In the genomic region with DNA sequence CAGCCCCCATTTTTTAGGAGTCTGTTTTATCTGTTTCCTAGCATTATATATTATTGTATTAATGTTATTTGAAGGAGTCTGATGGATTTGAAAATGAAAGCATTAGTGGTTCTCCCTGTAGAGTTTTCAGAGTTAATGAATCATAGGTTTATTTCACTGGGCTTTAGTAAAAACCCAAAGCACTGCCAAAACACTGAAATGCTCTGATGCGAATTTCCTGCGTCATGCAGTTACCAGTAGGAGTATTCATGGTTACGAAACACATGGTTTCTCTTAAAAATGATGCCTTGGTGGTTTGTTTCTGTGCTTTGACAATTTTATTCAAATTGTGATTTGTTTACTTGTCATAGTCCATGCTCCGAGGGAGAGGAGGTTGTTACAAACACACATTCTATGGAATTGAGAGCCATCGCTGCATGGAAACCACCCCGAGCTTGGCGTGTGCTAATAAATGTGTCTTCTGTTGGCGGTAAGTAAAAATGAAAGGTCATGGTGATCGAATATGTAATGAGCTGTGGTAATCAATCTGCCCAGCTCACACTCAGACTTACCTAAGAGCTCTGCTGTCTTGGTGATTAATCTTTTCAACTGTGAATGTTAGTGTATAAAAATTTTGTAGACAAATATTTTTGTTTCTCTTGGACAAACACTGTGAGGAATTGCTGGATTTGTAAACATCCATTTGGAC, we compare ENCODE assay signal across 8 cellular contexts.
DNase-seq lines count a peak whose midpoint lies in the region; ATAC-seq and TF ChIP-seq lines count a peak whose summit lies in the region.
"Not testable (repeated sequence)": the region's sequence is repeated elsewhere in the genome, so short reads cannot be mapped to it uniquely, and the experiment has no call there.

No MANE protein-coding gene starts in this region.

- H3K4me3 Mint-ChIP-seq in CD4-positive, alpha-beta T cell = not testable (repeated sequence)
- peak overlapping the region in 1 of 2 donors; percentile 70 for H3K4me3 Mint-ChIP-seq in activated T-cell treated with anti-CD3 and anti-CD28 coated beads, Interleukin-2, amount 50 U/mL, for 72 hours
- peak overlapping the region; percentile 67 for H3K4me3 Mint-ChIP-seq in natural killer cell treated with Interleukin-12 subunit alpha and Interleukin-12 subunit beta and Interleukin-15 and Interleukin-18, amount 100 ng/mL, for 72 hours

- H3K27me3 ChIP-seq in CD4-positive, alpha-beta T cell (ENCODE audit: control insufficient read depth, insufficient read depth, low read length); duodenal mucosa (ENCODE audit: control insufficient read depth in 1 of 2, insufficient read depth in 2 of 2, low read length in 2 of 2); left ventricle myocardium inferior (ENCODE audit: low read depth): not testable (repeated sequence)

- TF ChIP-seq CTCF in CD4-positive, alpha-beta T cell (IDR thresholded peaks at IDR 0.05); left ventricle myocardium inferior (IDR thresholded peaks at IDR 0.05; ENCODE audit: borderline replicate concordance): not testable (repeated sequence)

- 65% methylated on average over 9 of the region's 9 CpGs for WGBS in urinary bladder

- not testable (repeated sequence) for H3K9me3 Mint-ChIP-seq in CD4-positive, alpha-beta T cell; natural killer cell treated with Interleukin-12 subunit alpha and Interleukin-12 subunit beta and Interleukin-15 and Interleukin-18, amount 100 ng/mL, for 72 hours
- H3K9me3 Mint-ChIP-seq in activated T-cell treated with anti-CD3 and anti-CD28 coated beads, Interleukin-2, amount 50 U/mL, for 72 hours = peaks cover 4 to 10% of the 10 kb centered on the region in 2 donors

- H3K4me3 ChIP-seq in duodenal mucosa (ENCODE audit: low read depth in 1 of 2, low read length in 2 of 2) (peak overlapping the region; percentile 34 to 40), urinary bladder (ENCODE audit: low read depth, low read length) (peak overlapping the region; percentile 7)
- not testable (repeated sequence) for H3K4me3 ChIP-seq in left ventricle myocardium inferior

- CTCF ChIA-PET in CD4-positive, alpha-beta T cell (lab: Charles Lee) = not testable (repeated sequence)

- H3K36me3 ChIP-seq in duodenal mucosa (ENCODE audit: control insufficient read depth in 1 of 2, insufficient read depth in 2 of 2, low read length in 2 of 2) = peaks cover 0 to 18% of the 10 kb centered on the region in 2 donors
- peaks cover 56% of the 10 kb centered on the region for H3K36me3 ChIP-seq in left ventricle myocardium inferior
- H3K36me3 ChIP-seq in urinary bladder (ENCODE audit: insufficient read depth) = not testable (repeated sequence)

- peak overlapping the region; percentile 53 for H3K27ac Mint-ChIP-seq in CD4-positive, alpha-beta T cell
- peak overlapping the region; percentile 54 for H3K27ac Mint-ChIP-seq in activated T-cell treated with anti-CD3 and anti-CD28 coated beads, Interleukin-2, amount 50 U/mL, for 72 hours
- peak overlapping the region; percentile 36 to 73 for H3K27ac Mint-ChIP-seq in natural killer cell treated with Interleukin-12 subunit alpha and Interleukin-12 subunit beta and Interleukin-15 and Interleukin-18, amount 100 ng/mL, for 72 hours

- DNase-seq in CD4-positive, alpha-beta T cell; left ventricle myocardium inferior; natural killer cell treated with Interleukin-12 subunit alpha and Interleukin-12 subunit beta and Interleukin-15 and Interleukin-18, amount 100 ng/mL, for 72 hours (ENCODE audit: low spot score): not testable (repeated sequence)
- peak; percentile 84 for DNase-seq in M059J (ENCODE audit: low read depth)
- DNase-seq in activated T-cell treated with anti-CD3 and anti-CD28 coated beads, Interleukin-2, amount 50 U/mL, for 72 hours = peak in 1 of 2 donors; percentile 4

- not testable (repeated sequence) for ATAC-seq in CD4-positive, alpha-beta T cell (ENCODE audit: poor library complexity); natural killer cell treated with Interleukin-12 subunit alpha and Interleukin-12 subunit beta and Interleukin-15 and Interleukin-18, amount 100 ng/mL, for 72 hours
- ATAC-seq in GM19455 (IDR thresholded peaks at IDR 0.05; ENCODE audit: unreplicated experiment) = peak; percentile 61
- ATAC-seq in activated T-cell treated with anti-CD3 and anti-CD28 coated beads, Interleukin-2, amount 50 U/mL, for 72 hours (replicated peaks in 1 of 2) = peak in 1 of 2 donors; percentile 53

- not testable (repeated sequence) for H3K4me1 ChIP-seq in duodenal mucosa (ENCODE audit: control insufficient read depth in 1 of 2, insufficient read depth in 2 of 2, low read length in 2 of 2); left ventricle myocardium inferior; urinary bladder (ENCODE audit: insufficient read depth)

- peaks cover 80% of the 10 kb centered on the region for H3K36me3 Mint-ChIP-seq in CD4-positive, alpha-beta T cell (ENCODE audit: low read depth)
- peaks cover 26 to 37% of the 10 kb centered on the region in 2 donors for H3K36me3 Mint-ChIP-seq in activated T-cell treated with anti-CD3 and anti-CD28 coated beads, Interleukin-2, amount 50 U/mL, for 72 hours (ENCODE audit: insufficient read depth in 2 of 2)
- H3K36me3 Mint-ChIP-seq in natural killer cell treated with Interleukin-12 subunit alpha and Interleukin-12 subunit beta and Interleukin-15 and Interleukin-18, amount 100 ng/mL, for 72 hours = peaks cover 32% of the 10 kb centered on the region

- not testable (repeated sequence) for H3K27me3 Mint-ChIP-seq in CD4-positive, alpha-beta T cell; activated T-cell treated with anti-CD3 and anti-CD28 coated beads, Interleukin-2, amount 50 U/mL, for 72 hours (ENCODE audit: low read depth); natural killer cell treated with Interleukin-12 subunit alpha and Interleukin-12 subunit beta and Interleukin-15 and Interleukin-18, amount 100 ng/mL, for 72 hours

- H3K9ac ChIP-seq in duodenal mucosa (ENCODE audit: low read depth in 1 of 2, low read length in 2 of 2) = not testable (repeated sequence)

- intact Hi-C loops in CD4-positive, alpha-beta T cell (cut with DNase I, micrococcal nuclease); left ventricle myocardium inferior (cut with micrococcal nuclease): not testable (repeated sequence)

- H3K9me3 ChIP-seq in CD4-positive, alpha-beta T cell (ENCODE audit: control insufficient read depth, low read length); duodenal mucosa (ENCODE audit: control insufficient read depth in 1 of 2, low read length in 2 of 2): not testable (repeated sequence)
- H3K9me3 ChIP-seq in left ventricle myocardium inferior (replicated peaks) = peaks cover 24% of the 10 kb centered on the region

- not testable (repeated sequence) for H3K27ac ChIP-seq in CD4-positive, alpha-beta T cell (ENCODE audit: low read depth, low read length); duodenal mucosa (ENCODE audit: low read depth, low read length)
- peak overlapping the region; percentile 1 for H3K27ac ChIP-seq in left ventricle myocardium inferior (replicated peaks)
- H3K27ac ChIP-seq in urinary bladder (ENCODE audit: low read depth) = peak overlapping the region; percentile 56

- not testable (repeated sequence) for H3K4me1 Mint-ChIP-seq in CD4-positive, alpha-beta T cell (ENCODE audit: low read depth); activated T-cell treated with anti-CD3 and anti-CD28 coated beads, Interleukin-2, amount 50 U/mL, for 72 hours (ENCODE audit: low read depth)
- H3K4me1 Mint-ChIP-seq in natural killer cell treated with Interleukin-12 subunit alpha and Interleukin-12 subunit beta and Interleukin-15 and Interleukin-18, amount 100 ng/mL, for 72 hours (ENCODE audit: low read depth in 2 of 2) = peaks cover 10 to 11% of the 10 kb centered on the region in 2 donors

- POLR2A ChIA-PET in CD4-positive, alpha-beta T cell (lab: Charles Lee) = not testable (repeated sequence)
